21 cellular contexts compared by ENCODE assay signal in genomic region chr16:20637247-20637646, GRCh38.
"Had no signal": no experiment of that assay in that cellular context is flagged by ENCODE, and none has a peak within 500 bp of the region (broad histone marks: within the 10 kb centered on the region; RNA-seq: fewer than 3 reads in every experiment).

No MANE protein-coding gene starts in this region.

- H3K9me3 ChIP-seq: gastrocnemius medialis, left lung, lower lobe of right lung, ovary had no signal

- H2AFZ ChIP-seq: neural progenitor cell had no signal

- DNase-seq: cortex of kidney; dorsolateral prefrontal cortex; effector CD8-positive, alpha-beta T cell; gastrocnemius medialis; heart right ventricle; hypothalamus; islet precursor cell; left lung; lower lobe of right lung; midbrain; nucleus accumbens; ovary; right cardiac atrium; stimulated activated CD4-positive, alpha-beta T cell treated with anti-CD3 and anti-CD28 coated beads, Interleukin-2, amount 100 ng/mL, for 48 hours; stimulated activated naive CD4-positive, alpha-beta T cell treated with Interleukin-2 at 50 U/mL for 16 hours; trophoblast cell had no signal

- H3K27ac ChIP-seq: dorsolateral prefrontal cortex, gastrocnemius medialis, heart right ventricle, left lung, lower lobe of right lung, neural progenitor cell, ovary had no signal

- H3K36me3 ChIP-seq: gastrocnemius medialis, heart right ventricle, left lung, lower lobe of right lung, neural progenitor cell, ovary had no signal

- H3K4me1 Mint-ChIP-seq: memory B cell, neural progenitor cell had no signal

- H3K4me3 ChIP-seq: dorsolateral prefrontal cortex, gastrocnemius medialis, heart right ventricle, left lung, lower lobe of right lung, neural progenitor cell, ovary, smooth muscle cell had no signal

- H3K27me3 ChIP-seq: gastrocnemius medialis, heart right ventricle, left lung, neural progenitor cell, ovary had no signal

- H3K9me3 Mint-ChIP-seq: memory B cell; natural killer cell treated with Interleukin-12 subunit alpha and Interleukin-12 subunit beta and Interleukin-15 and Interleukin-18, amount 100 ng/mL, for 72 hours; neural progenitor cell had no signal

- H3K4me3 Mint-ChIP-seq: memory B cell; natural killer cell treated with Interleukin-12 subunit alpha and Interleukin-12 subunit beta and Interleukin-15 and Interleukin-18, amount 100 ng/mL, for 72 hours; neural progenitor cell had no signal

- H3K9ac ChIP-seq: neural progenitor cell had no signal

- H3K27me3 Mint-ChIP-seq: memory B cell, progenitor cell of endocrine pancreas had no signal

- H3K36me3 Mint-ChIP-seq: natural killer cell treated with Interleukin-12 subunit alpha and Interleukin-12 subunit beta and Interleukin-15 and Interleukin-18, amount 100 ng/mL, for 72 hours; neural progenitor cell had no signal

- H3K4me2 ChIP-seq: neural progenitor cell, smooth muscle cell had no signal

- ATAC-seq: gastrocnemius medialis; heart right ventricle; left lung; lower lobe of right lung; natural killer cell treated with Interleukin-12 subunit alpha and Interleukin-12 subunit beta and Interleukin-15 and Interleukin-18, amount 100 ng/mL, for 72 hours; right cardiac atrium had no signal

- H3K27ac Mint-ChIP-seq: memory B cell; natural killer cell treated with Interleukin-12 subunit alpha and Interleukin-12 subunit beta and Interleukin-15 and Interleukin-18, amount 100 ng/mL, for 72 hours; neural progenitor cell; progenitor cell of endocrine pancreas had no signal

- H3K4me1 ChIP-seq: gastrocnemius medialis, heart right ventricle, left lung, lower lobe of right lung had no signal
